ENCODE assay signal across 28 cellular contexts in the genomic region with DNA sequence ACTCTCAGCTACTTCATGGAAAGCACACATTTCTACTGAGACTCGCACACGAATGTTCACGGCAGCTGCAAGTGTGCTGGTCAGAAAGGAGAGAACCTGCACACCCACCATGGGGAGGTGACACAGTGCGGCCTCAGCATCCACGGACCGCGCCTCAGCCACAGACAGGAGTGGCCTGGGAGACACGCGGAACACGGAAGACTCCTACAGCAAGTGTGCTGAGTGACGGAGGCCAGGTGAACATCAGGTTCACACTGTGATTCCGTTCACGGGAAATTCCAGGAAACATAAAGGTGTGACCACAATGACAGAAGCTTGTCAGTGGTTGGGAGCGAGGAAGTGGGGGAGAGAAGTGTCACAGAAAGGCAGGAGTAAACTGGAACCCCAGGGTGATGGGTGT.
"Had no signal": no experiment of that assay in that cellular context is flagged by ENCODE, and none has a peak within 500 bp of the region (broad histone marks: within the 10 kb centered on the region; RNA-seq: fewer than 3 reads in every experiment).

No MANE protein-coding gene starts in this region.

- H3K9me3 ChIP-seq: breast epithelium, colonic mucosa, SK-N-SH, testis, uterus had no signal

- H3K27ac Mint-ChIP-seq: activated CD4-positive, alpha-beta memory T cell treated with anti-CD3 and anti-CD28 coated beads, Interleukin-2, amount 10 ng/mL, durations not matched to agents 7 days and 5 days; activated CD4-positive, alpha-beta T cell treated with anti-CD3 and anti-CD28 coated beads, Interleukin-2, amount 10 ng/mL, durations not matched to agents 7 days and 5 days; activated naive CD4-positive, alpha-beta T cell treated with anti-CD3 and anti-CD28 coated beads, Interleukin-2, amount 50 U/mL, for 24 hours; activated naive CD8-positive, alpha-beta T cell treated with anti-CD3 and anti-CD28 coated beads, Interleukin-2, amount 50 U/mL, for 24 hours; activated T-cell treated with anti-CD3 and anti-CD28 coated beads, Interleukin-2, amount 50 U/mL, for 24 hours; memory B cell; neural progenitor cell; progenitor cell of endocrine pancreas; T-helper 1 cell treated with Interleukin-12 subunit alpha and Interleukin-12 subunit beta and Interleukin-4 antibody, amounts not matched to agents 30 μg/mL and 1 μg/mL, for 36 hours had no signal

- H3K27me3 ChIP-seq: breast epithelium, colonic mucosa, neural progenitor cell, testis, uterus had no signal

- H3K36me3 ChIP-seq: breast epithelium, colonic mucosa, neural progenitor cell, uterus had no signal

- H3K4me1 ChIP-seq: colonic mucosa had no signal

- H3K4me3 ChIP-seq: breast epithelium, colonic mucosa, neural progenitor cell, testis, uterus had no signal

- H3K27me3 Mint-ChIP-seq: activated CD4-positive, alpha-beta memory T cell treated with anti-CD3 and anti-CD28 coated beads, Interleukin-2, amount 10 ng/mL, durations not matched to agents 7 days and 5 days; activated CD4-positive, alpha-beta T cell treated with anti-CD3 and anti-CD28 coated beads, Interleukin-2, amount 10 ng/mL, durations not matched to agents 7 days and 5 days; activated naive CD4-positive, alpha-beta T cell treated with anti-CD3 and anti-CD28 coated beads, Interleukin-2, amount 50 U/mL, for 24 hours; activated naive CD8-positive, alpha-beta T cell treated with anti-CD3 and anti-CD28 coated beads, Interleukin-2, amount 50 U/mL, for 24 hours; activated T-cell treated with anti-CD3 and anti-CD28 coated beads, Interleukin-2, amount 50 U/mL, for 24 hours; central memory CD8-positive, alpha-beta T cell; memory B cell; naive thymus-derived CD4-positive, alpha-beta T cell; progenitor cell of endocrine pancreas had no signal

- DNase-seq: activated CD4-positive, alpha-beta memory T cell treated with anti-CD3 and anti-CD28 coated beads, Interleukin-2, amount 10 ng/mL, durations not matched to agents 7 days and 5 days; activated CD4-positive, alpha-beta T cell treated with anti-CD3 and anti-CD28 coated beads for 1 hour; activated CD4-positive, alpha-beta T cell treated with anti-CD3 and anti-CD28 coated beads, Interleukin-2, amount 10 ng/mL, durations not matched to agents 7 days and 5 days; activated CD8-positive, alpha-beta memory T cell treated with anti-CD3 and anti-CD28 coated beads, Interleukin-2, amount 50 U/mL, for 48 hours; activated gamma-delta T cell; activated naive CD8-positive, alpha-beta T cell treated with anti-CD3 and anti-CD28 coated beads, Interleukin-2, amount 50 U/mL, for 24 hours; activated T-cell treated with anti-CD3 and anti-CD28 coated beads, Interleukin-2, amount 50 U/mL, for 24 hours; amygdala; colonic mucosa; effector CD8-positive, alpha-beta T cell; hippocampal formation; kidney glomerular epithelial cell; midbrain; naive thymus-derived CD4-positive, alpha-beta T cell; stimulated activated naive CD8-positive, alpha-beta T cell treated with anti-CD3 and anti-CD28 coated beads, Interleukin-15, Interleukin-2, amounts not matched to agents 100 U/mL and 50 U/mL, for 24 hours; SW 1271; T1000; testis; trophoblast cell; uterus had no signal

- H3K27ac ChIP-seq: breast epithelium, colonic mucosa, neural progenitor cell, testis, uterus had no signal

- H3K4me3 Mint-ChIP-seq: activated CD4-positive, alpha-beta memory T cell treated with anti-CD3 and anti-CD28 coated beads, Interleukin-2, amount 10 ng/mL, durations not matched to agents 7 days and 5 days; activated CD4-positive, alpha-beta T cell treated with anti-CD3 and anti-CD28 coated beads, Interleukin-2, amount 10 ng/mL, durations not matched to agents 7 days and 5 days; activated naive CD4-positive, alpha-beta T cell treated with anti-CD3 and anti-CD28 coated beads, Interleukin-2, amount 50 U/mL, for 24 hours; activated naive CD8-positive, alpha-beta T cell treated with anti-CD3 and anti-CD28 coated beads, Interleukin-2, amount 50 U/mL, for 24 hours; activated T-cell treated with anti-CD3 and anti-CD28 coated beads, Interleukin-2, amount 50 U/mL, for 24 hours; central memory CD8-positive, alpha-beta T cell; memory B cell; naive thymus-derived CD4-positive, alpha-beta T cell; neural progenitor cell; T-helper 1 cell treated with Interleukin-12 subunit alpha and Interleukin-12 subunit beta and Interleukin-4 antibody, amounts not matched to agents 30 μg/mL and 1 μg/mL, for 36 hours had no signal

- ATAC-seq: activated naive CD8-positive, alpha-beta T cell treated with anti-CD3 and anti-CD28 coated beads, Interleukin-2, amount 50 U/mL, for 24 hours; naive thymus-derived CD4-positive, alpha-beta T cell; stimulated activated naive CD8-positive, alpha-beta T cell treated with anti-CD3 and anti-CD28 coated beads, Interleukin-15, Interleukin-2, amounts not matched to agents 100 U/mL and 50 U/mL, for 24 hours had no signal

- H3K9me3 Mint-ChIP-seq: activated naive CD4-positive, alpha-beta T cell treated with anti-CD3 and anti-CD28 coated beads, Interleukin-2, amount 50 U/mL, for 24 hours; activated T-cell treated with anti-CD3 and anti-CD28 coated beads, Interleukin-2, amount 50 U/mL, for 24 hours; central memory CD8-positive, alpha-beta T cell; memory B cell; T-helper 1 cell treated with Interleukin-12 subunit alpha and Interleukin-12 subunit beta and Interleukin-4 antibody, amounts not matched to agents 30 μg/mL and 1 μg/mL, for 36 hours had no signal
